ENCODE assay signal across 1 cellular context in genomic region chr6:41503435-41503768, GRCh38.
TF ChIP-seq lines count a peak whose summit lies in the region.

No MANE protein-coding gene starts in this region.

TF ChIP-seq in SK-N-SH, 30 proteins besides CTCF, POLR2A, EP300 and RAD21 (continued from another document):
- TF ChIP-seq REST (IDR thresholded peaks at IDR 0.05; ENCODE audit: low read depth, low read length) (no peak), YY1 (IDR thresholded peaks at IDR 0.05; ENCODE audit: low read depth) (no peak), IRF3 (IDR thresholded peaks at IDR 0.05; ENCODE audit: low read depth, low read length) (no peak), FOXM1 (IDR thresholded peaks at IDR 0.05; ENCODE audit: low read depth) (no peak), RFX5 (IDR thresholded peaks at IDR 0.05; ENCODE audit: low read length) (no peak), CHD2 (IDR thresholded peaks at IDR 0.05; ENCODE audit: low read length, partially characterized antibody) (no peak)
